In genomic region chr17:27638415-27638814, GRCh38 we compare ENCODE assay signal across 7 cellular contexts. TPM values are rescaled to one million over a fixed set of nuclear protein-coding genes. Genes with fewer than 3 reads are reported as not detected.
DNase-seq lines count a peak whose midpoint lies in the region; ATAC-seq, FAIRE-seq and TF ChIP-seq lines count a peak whose summit lies in the region.
"Not testable (repeated sequence)": the region's sequence is repeated elsewhere in the genome, so short reads cannot be mapped to it uniquely, and the experiment has no call there.

No MANE protein-coding gene starts in this region.

- peak; percentile 49 for ATAC-seq in left colon
- ATAC-seq in HepG2: peak; percentile 59
- peak; percentile 46 for ATAC-seq in lung (ENCODE audit: insufficient read depth, low FRiP score)

- not testable (repeated sequence) for H3K36me3 ChIP-seq in HepG2 (replicated peaks in 1 of 2; ENCODE audit: control insufficient read depth in 1 of 2, insufficient read depth in 2 of 2, low read length in 2 of 2); lung (ENCODE audit: control insufficient read depth in 2 of 2, insufficient read depth in 2 of 2, low read length in 2 of 2)
- H3K36me3 ChIP-seq in transverse colon: peaks cover 0 to 18% (median 9%) of the 10 kb centered on the region in 4 donors

- not testable (repeated sequence) for TF ChIP-seq CTCF in HepG2 (CRISPR knock-in tag; IDR thresholded peaks at IDR 0.05); lung (IDR thresholded peaks at IDR 0.05; ENCODE audit: control extremely low read depth, extremely low read depth); transverse colon (IDR thresholded peaks at IDR 0.05)

- POLR2A ChIA-PET in activated CD4-positive, alpha-beta memory T cell treated with anti-CD3 and anti-CD28 coated beads for 36 hours (lab: Charles Lee); HepG2 (lab: Yijun Ruan, JAX): not testable (repeated sequence)

- TF ChIP-seq RAD21 in HepG2 (CRISPR knock-in tag; IDR thresholded peaks at IDR 0.05): not testable (repeated sequence)

- H3K27ac ChIP-seq in HepG2 (ENCODE audit: extremely low read length, insufficient read depth, low read length); lung (ENCODE audit: low read depth in 1 of 2, low read length in 1 of 2): not testable (repeated sequence)
- peak overlapping the region; percentile 3 to 55 (median 34) for H3K27ac ChIP-seq in transverse colon

- not testable (repeated sequence) for TF ChIP-seq POLR2A in GM12891 (IDR thresholded peaks at IDR 0.05; ENCODE audit: low read depth, low read length); HepG2 (IDR thresholded peaks at IDR 0.05; ENCODE audit: insufficient read depth in 1 of 2, low read depth in 2 of 2, low read length in 2 of 2); transverse colon (IDR thresholded peaks at IDR 0.05)

- H3K79me2 ChIP-seq in HepG2 (ENCODE audit: insufficient read depth, low read length): not testable (repeated sequence)

- H3K4me1 ChIP-seq in HepG2 (ENCODE audit: insufficient read depth, low read length) (peaks cover 30% of the 10 kb centered on the region), transverse colon (peaks cover 26 to 57% (median 36%) of the 10 kb centered on the region in 4 donors)
- H3K4me1 ChIP-seq in lung (ENCODE audit: control insufficient read depth in 2 of 2, insufficient read depth in 2 of 2, low read length in 2 of 2): not testable (repeated sequence)

- not testable (repeated sequence) for H3K36me3 Mint-ChIP-seq in activated CD4-positive, alpha-beta memory T cell treated with anti-CD3 and anti-CD28 coated beads for 36 hours

- not testable (repeated sequence) for H2AFZ ChIP-seq in HepG2 (ENCODE audit: low read length)

- H3K4me3 Mint-ChIP-seq in activated CD4-positive, alpha-beta memory T cell treated with anti-CD3 and anti-CD28 coated beads for 36 hours: not testable (repeated sequence)

- H3K9me3 Mint-ChIP-seq in activated CD4-positive, alpha-beta memory T cell treated with anti-CD3 and anti-CD28 coated beads for 36 hours: not testable (repeated sequence)

- H3K4me1 Mint-ChIP-seq in activated CD4-positive, alpha-beta memory T cell treated with anti-CD3 and anti-CD28 coated beads for 36 hours (ENCODE audit: low read depth): not testable (repeated sequence)

- 0% methylated on average over 1 of the region's 5 CpGs for WGBS in HepG2 (ENCODE audit: low lambda C conversion rate)
- 47 to 69% methylated on average over 1 of the region's 5 CpGs for whole genome bisulfite sequencing in lung, 2 donors
- 50 to 67% methylated on average over 1 of the region's 5 CpGs for whole genome bisulfite sequencing in transverse colon (ENCODE audit: low coverage in 1 of 2), 2 donors

- peak overlapping the region; percentile 19 for H3K27ac Mint-ChIP-seq in activated CD4-positive, alpha-beta memory T cell treated with anti-CD3 and anti-CD28 coated beads for 36 hours

- H3K4me2 ChIP-seq in HepG2 (ENCODE audit: low read depth, low read length): not testable (repeated sequence)

- TF ChIP-seq EP300 in HepG2 (IDR thresholded peaks at IDR 0.05; ENCODE audit: low read depth in 2 of 2, low read length in 2 of 2); HepG2 (CRISPR knock-in tag; IDR thresholded peaks at IDR 0.05; ENCODE audit: borderline replicate concordance); transverse colon (IDR thresholded peaks at IDR 0.05; ENCODE audit: low read depth): not testable (repeated sequence)

- not testable (repeated sequence) for BruUV-seq in HepG2 (replicated peaks; lab: Mats Ljungman, UMichigan)

- H3K9me3 ChIP-seq in HepG2 (ENCODE audit: low read length); lung (ENCODE audit: control insufficient read depth in 2 of 2, insufficient read depth in 1 of 2, low read length in 1 of 2); transverse colon: not testable (repeated sequence)

- H4K20me1 ChIP-seq in HepG2 (ENCODE audit: insufficient read depth, low read length): not testable (repeated sequence)

- CTCF ChIA-PET in activated CD4-positive, alpha-beta memory T cell treated with anti-CD3 and anti-CD28 coated beads for 36 hours (lab: Charles Lee); HepG2 (lab: Yijun Ruan, JAX; ENCODE audit: low intra/inter-chr PET ratio, low total read pairs): not testable (repeated sequence)

- H3K9ac ChIP-seq in HepG2 (ENCODE audit: insufficient read depth, low read depth, low read length): not testable (repeated sequence)

- intact Hi-C loops in activated CD4-positive, alpha-beta memory T cell treated with anti-CD3 and anti-CD28 coated beads for 36 hours (cut with micrococcal nuclease); left colon (cut with DNase I, micrococcal nuclease); HepG2 (cut with micrococcal nuclease; ENCODE audit: unreplicated experiment); transverse colon (cut with DNase I; ENCODE audit: low total_unique reads): not testable (repeated sequence)

- H3K27me3 Mint-ChIP-seq in activated CD4-positive, alpha-beta memory T cell treated with anti-CD3 and anti-CD28 coated beads for 36 hours: not testable (repeated sequence)

- FAIRE-seq in GM12891 (lab: Jason Lieb, UNC) (peak; percentile 13), urothelium cell line (lab: Jason Lieb, UNC) (peak; percentile 56)
- not testable (repeated sequence) for FAIRE-seq in HepG2 (lab: Jason Lieb, UNC)

- H3K4me3 ChIP-seq in HepG2 (replicated peaks in 1 of 3; ENCODE audit: insufficient read depth in 1 of 3, low read depth in 2 of 3, low read length in 3 of 3); lung; transverse colon: not testable (repeated sequence)

- DNase-seq in GM12891 (ENCODE audit: insufficient read length, low spot score); activated CD4-positive, alpha-beta memory T cell treated with anti-CD3 and anti-CD28 coated beads for 36 hours; left colon; HepG2 (ENCODE audit: low spot score); lung (ENCODE audit: low spot score); transverse colon; urothelium cell line (ENCODE audit: low spot score): not testable (repeated sequence)

- not testable (repeated sequence) for H3K27me3 ChIP-seq in HepG2 (ENCODE audit: control insufficient read depth in 1 of 2, insufficient read depth in 2 of 2, low read length in 2 of 2); lung (ENCODE audit: control insufficient read depth, insufficient read depth); transverse colon

- in situ Hi-C loops in HepG2 (cut with HindIII; ENCODE audit: extremely low pct_ligation_motif_present, low pct_unique_long_range_greater_than_20kb): not testable (repeated sequence)
- in situ Hi-C loops in transverse colon (cut with MboI; ENCODE audit: low pct_ligation_motif_present in 1 of 4, low pct_unique_long_range_greater_than_20kb in 1 of 4, low sequenced_read_pairs in 3 of 4): loop anchor here in 1 of 4 donors (25.0 kb wide), 1 partner anchor 126 kb away; no protein-coding TSS in a partner anchor

RNA-seq across cellular contexts. Expression of gene LGALS9, which starts 7.4 kb away (rescaled TPM):
- 380 TPM for polyA plus RNA-seq in GM12891 (2012; ENCODE audit: low read depth, missing spikeins)
- total RNA-seq in activated CD4-positive, alpha-beta memory T cell treated with anti-CD3 and anti-CD28 coated beads for 36 hours: 10 to 100 TPM; 44.3 to 45.4 TPM
- total RNA-seq in left colon (100 to 1,000 TPM; 230 to 514 TPM), HepG2 (2016; rRNA removed; fragmentation: Illumina TruSeq; extraction: Trizol) (0.40 and 0.56 TPM in 2 replicates), lung (100 to 1,000 TPM in 1 of 2 donors, 10 to 100 TPM in 1; 19.8 to 148 TPM), transverse colon (100 to 1,000 TPM; 245 to 463 (median 368) TPM)
- not detected in 2 replicates for total RNA-seq in HepG2 (2016; cell fraction: cytosol; rRNA removed; fragmentation: Illumina TruSeq; extraction: Trizol; ENCODE audit: low read depth)
- 0.26 TPM in 1 of 2 replicates, not detected in the other for total RNA-seq in HepG2 (2016; cell fraction: insoluble cytoplasmic fraction; rRNA removed; fragmentation: Illumina TruSeq; extraction: Trizol)
- total RNA-seq in HepG2 (2016; cell fraction: membrane; rRNA removed; fragmentation: Illumina TruSeq; extraction: Trizol): 0.48 TPM in 1 of 2 replicates, not detected in the other
- 0.41 and 0.59 TPM in 2 replicates for total RNA-seq in HepG2 (2016; cell fraction: nucleus; rRNA removed; fragmentation: Illumina TruSeq; extraction: Trizol)
- polyA plus RNA-seq in HepG2 (2011; rRNA removed) (1.4 and 1.6 TPM in 2 replicates), lung (100 to 1,000 TPM in 1 of 2 donors, 10 to 100 TPM in 1; 82.8 to 228 TPM)
- polyA plus RNA-seq in HepG2 (2011; cell fraction: cytosol; rRNA removed): 0.46 and 0.60 TPM in 2 replicates
- 3.3 and 4.3 TPM in 2 replicates for polyA plus RNA-seq in HepG2 (2011; cell fraction: nucleus; rRNA removed)
- 2.2 and 2.8 TPM in 2 replicates for polyA plus RNA-seq in HepG2 (2012)
- polyA plus RNA-seq in HepG2 (2016; cell fraction: cytosol; fragmentation: Illumina TruSeq; extraction: Trizol; ENCODE audit: low read depth): 0.15 and 0.23 TPM in 2 replicates
- polyA plus RNA-seq in HepG2 (2016; cell fraction: insoluble cytoplasmic fraction; fragmentation: Illumina TruSeq; extraction: Trizol; ENCODE audit: low read depth): 0.28 and 0.61 TPM in 2 replicates
- polyA plus RNA-seq in HepG2 (2016; cell fraction: membrane; fragmentation: Illumina TruSeq; extraction: Trizol; ENCODE audit: low read depth): 0.21 and 0.37 TPM in 2 replicates
- 1.3 and 2.3 TPM in 2 replicates for polyA plus RNA-seq in HepG2 (2016; cell fraction: nucleus; fragmentation: Illumina TruSeq; extraction: Trizol; ENCODE audit: insufficient read depth, low read depth)
- polyA minus RNA-seq in HepG2 (2011; rRNA and poly(A)+ RNA removed; ENCODE audit: low replicate concordance): 1.6 and 2.5 TPM in 2 replicates
- 0.62 TPM in 1 of 2 replicates, not detected in the other for polyA minus RNA-seq in HepG2 (2011; cell fraction: cytosol; rRNA and poly(A)+ RNA removed)
- 3.3 and 3.4 TPM in 2 replicates for polyA minus RNA-seq in HepG2 (2011; cell fraction: nucleus; rRNA and poly(A)+ RNA removed)

Comparison
In these comparisons a context has a peak if more than half of its experiments do, and no peak if none do; other contexts are left out.
1. RNA of gene LGALS9, which starts 7.4 kb away (total RNA-seq): 230 to 514 TPM in left colon, 245 to 463 TPM in transverse colon, 19.8 to 148 TPM in lung and 44.3 to 45.4 TPM in activated CD4-positive, alpha-beta memory T cell treated with anti-CD3 and anti-CD28 coated beads for 36 hours; 0.26 to 0.59 TPM in HepG2; every median in the first group is over 10 times any median in the second.
2. Peak in every context shown above with its lines, with median percentiles within 50 percentile points of each other: ATAC-seq.